Comparison of ENCODE assay signal across 17 cellular contexts in the genomic region with DNA sequence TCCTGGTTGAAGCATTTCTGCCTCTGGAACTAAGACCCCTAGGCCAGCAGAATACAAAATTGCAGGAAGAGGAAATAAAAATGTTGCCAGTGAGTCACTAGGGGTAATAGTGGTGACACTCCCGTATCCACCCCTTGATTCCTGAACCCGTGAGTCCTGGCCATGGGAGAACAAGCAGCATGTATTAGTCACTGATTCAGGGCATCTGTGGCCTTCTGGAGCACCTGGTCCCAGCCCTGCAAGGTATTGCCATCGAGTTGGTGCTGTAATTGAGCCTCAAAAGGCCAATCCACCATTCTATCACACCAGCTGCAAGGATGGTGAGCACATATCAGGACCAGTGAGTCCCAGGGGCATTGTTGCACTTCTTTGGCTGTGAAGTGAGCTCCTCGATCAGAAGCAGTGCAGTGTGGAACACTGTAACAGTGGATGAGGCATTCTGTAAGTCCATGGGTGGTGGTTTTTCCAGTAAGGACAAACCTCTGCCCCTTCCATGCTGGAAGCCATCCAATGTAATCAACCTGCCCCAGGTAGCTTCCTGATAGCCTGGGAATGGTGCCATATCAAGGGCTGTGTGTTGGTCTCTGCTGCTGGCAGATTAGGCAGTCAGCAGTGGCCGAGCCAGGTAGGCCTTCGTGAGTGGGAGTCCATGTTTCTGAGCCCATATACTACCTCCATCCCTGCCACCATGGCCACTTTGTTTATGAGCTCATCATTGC. TPM values are rescaled to one million over a fixed set of nuclear protein-coding genes. Genes with fewer than 3 reads are reported as not detected.
A peak's percentile ranks its signal among the peaks of the same experiment; 100 is the strongest.
DNase-seq lines count a peak whose midpoint lies in the region; ATAC-seq and TF ChIP-seq lines count a peak whose summit lies in the region.
"Had no signal": no experiment of that assay in that cellular context is flagged by ENCODE, and none has a peak within 500 bp of the region (broad histone marks: within the 10 kb centered on the region; RNA-seq: fewer than 3 reads in every experiment).

No MANE protein-coding gene starts in this region.

- no peak for TF ChIP-seq CTCF in foreskin keratinocyte (conservative IDR thresholded peaks at IDR 0.05)
- TF ChIP-seq CTCF in GM20000 (IDR thresholded peaks at IDR 0.05; ENCODE audit: extremely low read depth, missing control alignments), result no peak

- peak; percentile 93 for ATAC-seq in foreskin keratinocyte
- ATAC-seq in GM19455 (IDR thresholded peaks at IDR 0.05; ENCODE audit: unreplicated experiment), result no peak
- ATAC-seq: T-helper 17 cell had no signal

- peaks cover 13% of the 10 kb centered on the region for H3K4me1 ChIP-seq in foreskin keratinocyte

- no peaks in the 10 kb centered on the region for H3K27me3 ChIP-seq in foreskin keratinocyte

- DNase-seq in HT-29 (ENCODE audit: low spot score) (peak; percentile 99), NCI-H748 (lab: John Stamatoyannopoulos, UW; ENCODE audit: unreplicated experiment) (peak; percentile 84), foreskin keratinocyte (peak; percentile 22 to 51), renal cortical epithelial cell (ENCODE audit: low read depth) (peak; percentile 89), UCSD-AML1 (lab: John Stamatoyannopoulos, UW; ENCODE audit: unreplicated experiment) (no peak), NCI-H524 (lab: John Stamatoyannopoulos, UW) (no peak), GM20000 (ENCODE audit: low spot score) (no peak)
- DNase-seq: activated effector memory CD4-positive, alpha-beta T cell treated with Interleukin-2 at 50 U/mL for 16 hours; aorta; C1 segment of cervical spinal cord; foreskin fibroblast; KG1; NCI-H2171 treated with DMSO at 0.1 percent for 48 hours; T-helper 17 cell had no signal

- H3K27ac ChIP-seq in foreskin keratinocyte, result no peak overlapping the region

RNA-seq across cellular contexts. Expression of a gene that starts 39.6 kb away (rescaled TPM):
- 0.61 TPM in 1 of 2 replicates, not detected in the other for total RNA-seq in HT-29 (2014; rRNA removed; shearing (Covaris generic))
- total RNA-seq in foreskin keratinocyte, result not detected in 2 replicates
- polyA plus RNA-seq in foreskin keratinocyte, result not detected in 2 replicates
- not detected in 2 replicates for total RNA-seq in renal cortical epithelial cell
- total RNA-seq: RPMI7951, T-helper 17 cell had no signal
- polyA plus RNA-seq: neural cell had no signal

Comparison
In these comparisons a context has a peak if more than half of its experiments do, and no peak if none do; other contexts are left out.
1. DNase-seq: peak in HT-29 (single experiment), NCI-H748 (single experiment), foreskin keratinocyte (2 of 2) and renal cortical epithelial cell (single experiment); none in UCSD-AML1 (single experiment), NCI-H524 (0 of 2) and GM20000 (single experiment).